8 cellular contexts compared by ENCODE assay signal in genomic region chr6:85449818-85450577, GRCh38. TPM values are rescaled to one million over a fixed set of nuclear protein-coding genes. Genes with fewer than 3 reads are reported as not detected.
DNase-seq lines count a peak whose midpoint lies in the region; ATAC-seq and TF ChIP-seq lines count a peak whose summit lies in the region.

NT5E (plus strand) TSS chr6:85450083; CDS start chr6:85450140, 57 bp downstream.

- in situ Hi-C loops in brain microvascular endothelial cell (cut with HindIII; ENCODE audit: low pct_ligation_motif_present, low sequenced_read_pairs): no loop called here

- intact Hi-C loops in sciatic nerve (cut with DNase I): no loop called here

- TF ChIP-seq CTCF in BE2C (IDR thresholded peaks at IDR 0.05; ENCODE audit: low read depth, low read length): no peak
- no peak for TF ChIP-seq CTCF in brain microvascular endothelial cell (IDR thresholded peaks at IDR 0.05; ENCODE audit: low read depth, low read length, missing control alignments)

- peak; percentile 90 for ATAC-seq in GM19023 (IDR thresholded peaks at IDR 0.05; ENCODE audit: unreplicated experiment)
- peak; percentile 74 for ATAC-seq in HG03108 (IDR thresholded peaks at IDR 0.05; ENCODE audit: unreplicated experiment)
- ATAC-seq in sciatic nerve: peak; percentile 90

- H3K9me3 ChIP-seq in BE2C (no peaks in the 10 kb centered on the region), SJSA1 (replicated peaks) (no peaks in the 10 kb centered on the region), iPS-15b (ENCODE audit: control insufficient read depth, insufficient read depth, low read length) (no peaks in the 10 kb centered on the region)

- peak; percentile 84 for DNase-seq in BE2C
- peak; percentile 82 to 83 for DNase-seq in SJSA1 (ENCODE audit: low read depth in 1 of 2, low spot score in 2 of 2)
- DNase-seq in brain microvascular endothelial cell: peak; percentile 63
- DNase-seq in sciatic nerve (ENCODE audit: low spot score): peak; percentile 85
- no peak for DNase-seq in SHP77 treated with DMSO at 0.1 percent for 48 hours (lab: John Stamatoyannopoulos, UW)

- H3K9ac ChIP-seq in iPS-15b (ENCODE audit: low read depth, low read length): peak within 1 kb of the TSS; percentile 41

- H3K36me3 ChIP-seq in BE2C (no peaks in the 10 kb centered on the region), SJSA1 (peaks cover 4% of the 10 kb centered on the region), brain microvascular endothelial cell (replicated peaks) (no peaks in the 10 kb centered on the region), iPS-15b (ENCODE audit: control insufficient read depth, insufficient read depth, low read length) (no peaks in the 10 kb centered on the region)

- H3K27ac ChIP-seq in SJSA1 (peak within 1 kb of the TSS; percentile 75), brain microvascular endothelial cell (peak within 1 kb of the TSS; percentile 95)

- H3K4me1 ChIP-seq in BE2C: peaks cover 4% of the 10 kb centered on the region
- H3K4me1 ChIP-seq in SJSA1 (replicated peaks): peaks cover 43% of the 10 kb centered on the region
- no peaks in the 10 kb centered on the region for H3K4me1 ChIP-seq in iPS-15b (ENCODE audit: control insufficient read depth, insufficient read depth, low read length)

- H3K4me3 ChIP-seq in BE2C (ENCODE audit: low read depth, low read length) (peak within 1 kb of the TSS; percentile 73), SJSA1 (peak within 1 kb of the TSS; percentile 59), brain microvascular endothelial cell (ENCODE audit: low read depth, low read length) (peak within 1 kb of the TSS; percentile 96), iPS-15b (ENCODE audit: low read depth, low read length) (peak within 1 kb of the TSS; percentile 80)

- H3K27me3 ChIP-seq in BE2C (no peaks in the 10 kb centered on the region), SJSA1 (replicated peaks) (no peaks in the 10 kb centered on the region), brain microvascular endothelial cell (replicated peaks) (no peaks in the 10 kb centered on the region), iPS-15b (ENCODE audit: control insufficient read depth, insufficient read depth, low read length) (peaks cover 66% of the 10 kb centered on the region)

RNA-seq across cellular contexts. Expression of gene NT5E, which starts in this region (rescaled TPM):
- 6.8 TPM for polyA plus RNA-seq in BE2C (2012; ENCODE audit: insufficient read depth, insufficient read length, low read depth)
- total RNA-seq in SJSA1 (2014; rRNA removed; shearing (Covaris generic)): 37.3 and 51.2 TPM in 2 replicates
- 52.7 TPM for total RNA-seq in sciatic nerve
